In the genomic region with DNA sequence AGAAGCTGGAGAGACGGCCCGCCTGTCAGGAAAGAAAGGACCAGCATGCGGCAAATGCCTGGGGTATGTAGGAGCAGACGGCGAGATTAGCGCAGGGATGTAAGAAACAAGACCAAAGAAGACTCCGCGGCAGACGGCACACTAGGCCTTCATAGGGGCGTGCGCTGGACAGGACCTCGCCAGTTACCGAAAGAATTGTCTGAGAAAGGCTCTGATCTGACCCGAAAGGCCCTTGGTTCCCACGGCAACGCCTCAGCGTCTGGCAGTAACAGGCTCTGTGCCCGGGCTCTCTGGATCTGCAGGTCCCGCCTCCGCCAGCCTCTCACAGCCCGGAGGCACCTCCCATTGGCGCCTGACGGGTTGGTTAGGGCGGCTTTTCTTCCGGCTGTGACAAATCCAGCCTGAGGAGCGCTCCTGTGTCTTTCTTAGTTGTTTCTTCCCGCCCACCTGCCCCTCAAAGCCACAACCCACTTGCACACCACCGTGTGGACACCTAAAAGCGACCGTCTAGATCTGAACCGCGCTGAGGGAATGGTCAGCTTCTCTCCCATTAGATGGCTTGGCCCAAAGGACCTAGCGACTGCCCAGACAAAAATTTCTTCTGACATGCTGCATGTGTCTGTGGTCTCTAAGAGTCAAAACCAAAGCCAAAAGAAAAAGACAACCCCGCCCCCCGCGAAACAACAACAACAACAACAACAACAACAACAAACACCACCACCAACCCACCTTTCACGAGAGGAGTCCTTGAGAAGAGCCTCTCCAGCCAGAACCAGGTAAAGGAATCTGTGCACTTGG, we compare ENCODE assay signal across 8 cellular contexts. TPM values are rescaled to one million over a fixed set of nuclear protein-coding genes. Genes with fewer than 3 reads are reported as not detected.
A peak's percentile ranks its signal among the peaks of the same experiment; 100 is the strongest.
DNase-seq lines count a peak whose midpoint lies in the region; ATAC-seq and TF ChIP-seq lines count a peak whose summit lies in the region.
"Not testable (repeated sequence)": the region's sequence is repeated elsewhere in the genome, so short reads cannot be mapped to it uniquely, and the experiment has no call there.

No MANE protein-coding gene starts in this region.

- not testable (repeated sequence) for H3K27me3 Mint-ChIP-seq in memory B cell

- not testable (repeated sequence) for H3K36me3 Mint-ChIP-seq in memory B cell

- ATAC-seq in memory B cell (ENCODE audit: low read depth) (peak; percentile 20), upper lobe of right lung (peak; percentile 78)

- H3K27ac ChIP-seq in upper lobe of right lung, result not testable (repeated sequence)

- not testable (repeated sequence) for H3K27ac Mint-ChIP-seq in memory B cell

- H3K4me1 ChIP-seq in upper lobe of right lung, result not testable (repeated sequence)

- peaks cover 12% of the 10 kb centered on the region for H3K4me1 Mint-ChIP-seq in memory B cell

- not testable (repeated sequence) for H3K9me3 ChIP-seq in upper lobe of right lung

- intact Hi-C loops in upper lobe of right lung (cut with DNase I), result not testable (repeated sequence)

- DNase-seq in GM12864 (ENCODE audit: low read depth); memory B cell (ENCODE audit: low spot score in 2 of 2); skeletal muscle cell (ENCODE audit: low read depth); upper lobe of right lung: not testable (repeated sequence)
- DNase-seq in NCI-H524 (lab: John Stamatoyannopoulos, UW) (peak; percentile 33 to 55), astrocyte of the hippocampus (ENCODE audit: low read depth, low spot score) (peak; percentile 60), fibroblast of the conjunctiva (ENCODE audit: low read depth) (peak; percentile 22)
- DNase-seq in activated CD4-positive, alpha-beta T cell treated with anti-CD3 and anti-CD28 coated beads for 4 hours, result peak; percentile 33 to 43

- H3K36me3 ChIP-seq in upper lobe of right lung, result not testable (repeated sequence)

- peak overlapping the region; percentile 46 for H3K4me3 Mint-ChIP-seq in memory B cell

- H3K4me3 ChIP-seq in GM12864 (ENCODE audit: low read depth, low read length), result peak overlapping the region; percentile 38
- H3K4me3 ChIP-seq in skeletal muscle cell (ENCODE audit: low read depth, low read length), result peak overlapping the region; percentile 31
- peak overlapping the region; percentile 44 for H3K4me3 ChIP-seq in upper lobe of right lung

- TF ChIP-seq CTCF in GM12864 (IDR thresholded peaks at IDR 0.05; ENCODE audit: low read depth, low read length, missing control alignments); upper lobe of right lung (IDR thresholded peaks at IDR 0.05): not testable (repeated sequence)

- not testable (repeated sequence) for H3K9me3 Mint-ChIP-seq in memory B cell

- not testable (repeated sequence) for H3K27me3 ChIP-seq in upper lobe of right lung

RNA-seq across cellular contexts. Expression of gene ZNF527, which starts 58.2 kb away (rescaled TPM):
- 6.3 TPM for total RNA-seq in upper lobe of right lung
